Comparison of ENCODE assay signal across 11 cellular contexts in the genomic region with DNA sequence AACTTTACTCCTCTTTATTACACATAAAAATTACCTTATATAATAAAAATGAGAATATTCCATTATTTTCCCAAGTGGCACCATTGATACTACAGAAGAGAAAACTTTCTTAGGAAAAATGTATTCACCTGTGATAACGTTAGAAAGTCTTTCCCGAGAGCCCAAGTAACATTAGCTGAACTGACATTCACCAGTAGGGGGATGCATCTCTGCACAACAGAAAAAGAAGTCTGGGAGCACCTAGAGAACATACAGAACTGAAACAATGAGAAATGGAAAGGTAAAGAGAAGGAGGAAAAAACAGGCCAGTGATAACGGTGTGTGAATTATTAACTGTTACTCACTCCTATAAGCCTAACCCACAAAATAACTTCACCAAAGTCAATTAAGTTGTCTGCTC.
DNase-seq lines count a peak whose midpoint lies in the region; ATAC-seq, FAIRE-seq and TF ChIP-seq lines count a peak whose summit lies in the region.
"Had no signal": no experiment of that assay in that cellular context is flagged by ENCODE, and none has a peak within 500 bp of the region (broad histone marks: within the 10 kb centered on the region; RNA-seq: fewer than 3 reads in every experiment).

No MANE protein-coding gene starts in this region.

- no peak overlapping the region for H3K27ac Mint-ChIP-seq in Calu3 (ENCODE audit: unreplicated experiment)
- no peak overlapping the region for H3K27ac Mint-ChIP-seq in glutamatergic neuron (ENCODE audit: unreplicated experiment)
- H3K27ac Mint-ChIP-seq in activated T-helper 2 cell treated with anti-CD3 and anti-CD28 coated beads, Interferon-gamma antibody, Interleukin-2, Interleukin-4, amounts not matched to agents 10 μg/mL and 5 μg/mL and 100 μg/mL, durations not matched to agents 14 hours and 24 hours and 36 hours: no peak overlapping the region
- H3K27ac Mint-ChIP-seq: stimulated activated memory B cell treated with anti-CD40 and anti-IgM and Interleukin-4, amounts not matched to agents 10 μg/mL and 1 μg/mL and 100 μg/mL, for 72 hours had no signal

- no peak for FAIRE-seq in GM12891 (lab: Jason Lieb, UNC)

- H3K4me1 Mint-ChIP-seq in Calu3 (ENCODE audit: low read depth, unreplicated experiment) (no peaks in the 10 kb centered on the region), glutamatergic neuron (ENCODE audit: low read depth, unreplicated experiment) (peaks cover 5% of the 10 kb centered on the region)
- no peaks in the 10 kb centered on the region for H3K4me1 Mint-ChIP-seq in activated T-helper 2 cell treated with anti-CD3 and anti-CD28 coated beads, Interferon-gamma antibody, Interleukin-2, Interleukin-4, amounts not matched to agents 10 μg/mL and 5 μg/mL and 100 μg/mL, durations not matched to agents 14 hours and 24 hours and 36 hours (ENCODE audit: low read depth)
- H3K4me1 Mint-ChIP-seq: stimulated activated memory B cell treated with anti-CD40 and anti-IgM and Interleukin-4, amounts not matched to agents 10 μg/mL and 1 μg/mL and 100 μg/mL, for 72 hours had no signal

- no peak for TF ChIP-seq CTCF in Calu3 (IDR thresholded peaks at IDR 0.05; ENCODE audit: unreplicated experiment)
- peak; percentile 64 for TF ChIP-seq CTCF in glutamatergic neuron (IDR thresholded peaks at IDR 0.05; ENCODE audit: partially characterized antibody, unreplicated experiment)

- no TSS peak for BruUV-seq in Calu3 (replicated peaks; lab: Mats Ljungman, UMichigan)

- in situ Hi-C loops in SK-MEL-5 (cut with HindIII; ENCODE audit: low pct_unique_long_range_greater_than_20kb, low sequenced_read_pairs): no loop called here

- intact Hi-C loops in Calu3 (cut with micrococcal nuclease; ENCODE audit: unreplicated experiment): loop anchor here (10.0 kb wide), 1 partner anchor 203 kb away; no protein-coding TSS in a partner anchor
- intact Hi-C loops in activated T-helper 2 cell treated with anti-CD3 and anti-CD28 coated beads, Interferon-gamma antibody, Interleukin-2, Interleukin-4, amounts not matched to agents 10 μg/mL and 5 μg/mL and 100 μg/mL, durations not matched to agents 14 hours and 24 hours and 36 hours (cut with micrococcal nuclease): no loop called here

- CTCF ChIA-PET in Calu3 (lab: Charles Lee): no interaction called here
- CTCF ChIA-PET in HEK293T (lab: Yijun Ruan, JAX): no interaction called here

- DNase-seq in Calu3: peak; percentile 12
- DNase-seq in HEK293T (ENCODE audit: extremely low spot score): peak; percentile 27
- peak; percentile 50 for DNase-seq in SK-MEL-5 (ENCODE audit: low read depth, low spot score)
- DNase-seq in glutamatergic neuron: no peak
- no peak for DNase-seq in activated T-helper 2 cell treated with anti-CD3 and anti-CD28 coated beads, Interferon-gamma antibody, Interleukin-2, Interleukin-4, amounts not matched to agents 10 μg/mL and 5 μg/mL and 100 μg/mL, durations not matched to agents 14 hours and 24 hours and 36 hours (ENCODE audit: low spot score)
- DNase-seq in GM12891 (ENCODE audit: insufficient read length, low spot score): no peak
- DNase-seq: activated CD4-positive, alpha-beta T cell treated with anti-CD3 and anti-CD28 coated beads for 1 hour; central memory CD4-positive, alpha-beta T cell had no signal

- ATAC-seq in HG03135 (IDR thresholded peaks at IDR 0.05; ENCODE audit: unreplicated experiment) (no peak), GM21423 (IDR thresholded peaks at IDR 0.05; ENCODE audit: unreplicated experiment) (no peak)
- ATAC-seq: stimulated activated memory B cell treated with anti-CD40 and anti-IgM and Interleukin-4, amounts not matched to agents 10 μg/mL and 1 μg/mL and 100 μg/mL, for 72 hours had no signal

- H3K9me3 Mint-ChIP-seq in Calu3 (ENCODE audit: low read depth, unreplicated experiment) (no peaks in the 10 kb centered on the region), glutamatergic neuron (ENCODE audit: unreplicated experiment) (no peaks in the 10 kb centered on the region)
- H3K9me3 Mint-ChIP-seq in activated T-helper 2 cell treated with anti-CD3 and anti-CD28 coated beads, Interferon-gamma antibody, Interleukin-2, Interleukin-4, amounts not matched to agents 10 μg/mL and 5 μg/mL and 100 μg/mL, durations not matched to agents 14 hours and 24 hours and 36 hours: no peaks in the 10 kb centered on the region

- H3K4me3 Mint-ChIP-seq in Calu3 (ENCODE audit: low read depth, unreplicated experiment): no peak overlapping the region
- H3K4me3 Mint-ChIP-seq in glutamatergic neuron (ENCODE audit: unreplicated experiment): no peak overlapping the region
- H3K4me3 Mint-ChIP-seq in activated T-helper 2 cell treated with anti-CD3 and anti-CD28 coated beads, Interferon-gamma antibody, Interleukin-2, Interleukin-4, amounts not matched to agents 10 μg/mL and 5 μg/mL and 100 μg/mL, durations not matched to agents 14 hours and 24 hours and 36 hours (ENCODE audit: low read depth): no peak overlapping the region
- H3K4me3 Mint-ChIP-seq: stimulated activated memory B cell treated with anti-CD40 and anti-IgM and Interleukin-4, amounts not matched to agents 10 μg/mL and 1 μg/mL and 100 μg/mL, for 72 hours had no signal

- POLR2A ChIA-PET in HEK293T (lab: Yijun Ruan, JAX): no interaction called here

- no peaks in the 10 kb centered on the region for H3K36me3 Mint-ChIP-seq in Calu3 (ENCODE audit: insufficient read depth, unreplicated experiment)
- H3K36me3 Mint-ChIP-seq in glutamatergic neuron (ENCODE audit: unreplicated experiment): no peaks in the 10 kb centered on the region
- H3K36me3 Mint-ChIP-seq in activated T-helper 2 cell treated with anti-CD3 and anti-CD28 coated beads, Interferon-gamma antibody, Interleukin-2, Interleukin-4, amounts not matched to agents 10 μg/mL and 5 μg/mL and 100 μg/mL, durations not matched to agents 14 hours and 24 hours and 36 hours (ENCODE audit: low read depth): no peaks in the 10 kb centered on the region
- H3K36me3 Mint-ChIP-seq: stimulated activated memory B cell treated with anti-CD40 and anti-IgM and Interleukin-4, amounts not matched to agents 10 μg/mL and 1 μg/mL and 100 μg/mL, for 72 hours had no signal

- H3K27me3 Mint-ChIP-seq in Calu3 (ENCODE audit: unreplicated experiment): no peaks in the 10 kb centered on the region
- peaks cover 2% of the 10 kb centered on the region for H3K27me3 Mint-ChIP-seq in glutamatergic neuron (ENCODE audit: unreplicated experiment)
- H3K27me3 Mint-ChIP-seq in activated T-helper 2 cell treated with anti-CD3 and anti-CD28 coated beads, Interferon-gamma antibody, Interleukin-2, Interleukin-4, amounts not matched to agents 10 μg/mL and 5 μg/mL and 100 μg/mL, durations not matched to agents 14 hours and 24 hours and 36 hours (ENCODE audit: low read depth): no peaks in the 10 kb centered on the region
- H3K27me3 Mint-ChIP-seq: stimulated activated memory B cell treated with anti-CD40 and anti-IgM and Interleukin-4, amounts not matched to agents 10 μg/mL and 1 μg/mL and 100 μg/mL, for 72 hours had no signal

- TF ChIP-seq POLR2A in GM12891 (IDR thresholded peaks at IDR 0.05; ENCODE audit: low read depth, low read length): no peak

TF ChIP-seq in HEK293T, 16 proteins besides CTCF, POLR2A, EP300 and RAD21:
- TF ChIP-seq ZNF384 (IDR thresholded peaks at IDR 0.05) (no peak), CTBP1 (IDR thresholded peaks at IDR 0.05; ENCODE audit: borderline replicate concordance) (no peak), BHLHE40 (IDR thresholded peaks at IDR 0.05; ENCODE audit: borderline replicate concordance) (no peak), NFRKB (IDR thresholded peaks at IDR 0.05) (no peak), SP1 (IDR thresholded peaks at IDR 0.05) (no peak)
- TF ChIP-seq, protein P1, sequence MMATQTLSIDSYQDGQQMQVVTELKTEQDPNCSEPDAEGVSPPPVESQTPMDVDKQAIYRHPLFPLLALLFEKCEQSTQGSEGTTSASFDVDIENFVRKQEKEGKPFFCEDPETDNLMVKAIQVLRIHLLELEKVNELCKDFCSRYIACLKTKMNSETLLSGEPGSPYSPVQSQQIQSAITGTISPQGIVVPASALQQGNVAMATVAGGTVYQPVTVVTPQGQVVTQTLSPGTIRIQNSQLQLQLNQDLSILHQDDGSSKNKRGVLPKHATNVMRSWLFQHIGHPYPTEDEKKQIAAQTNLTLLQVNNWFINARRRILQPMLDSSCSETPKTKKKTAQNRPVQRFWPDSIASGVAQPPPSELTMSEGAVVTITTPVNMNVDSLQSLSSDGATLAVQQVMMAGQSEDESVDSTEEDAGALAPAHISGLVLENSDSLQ (IDR thresholded peaks at IDR 0.05): no peak

TF ChIP-seq in GM12891, 5 proteins besides CTCF, POLR2A, EP300 and RAD21:
- TF ChIP-seq SPI1 (IDR thresholded peaks at IDR 0.05; ENCODE audit: low read depth, low read length) (no peak), PAX5 (IDR thresholded peaks at IDR 0.05; ENCODE audit: insufficient read depth, low read length, severe bottlenecking) (no peak), POLR2AphosphoS5 (IDR thresholded peaks at IDR 0.05; ENCODE audit: low read depth, low read length) (no peak), POU2F2 (IDR thresholded peaks at IDR 0.05; ENCODE audit: low read depth, low read length) (no peak), TAF1 (IDR thresholded peaks at IDR 0.05; ENCODE audit: low read depth, low read length) (no peak)

Comparison
In these comparisons a context has a peak if more than half of its experiments do, and no peak if none do; other contexts are left out.
1. DNase-seq: peak in Calu3 (single experiment), HEK293T (single experiment) and SK-MEL-5 (single experiment); none in glutamatergic neuron (single experiment), activated T-helper 2 cell treated with anti-CD3 and anti-CD28 coated beads, Interferon-gamma antibody, Interleukin-2, Interleukin-4, amounts not matched to agents 10 μg/mL and 5 μg/mL and 100 μg/mL, durations not matched to agents 14 hours and 24 hours and 36 hours (single experiment) and GM12891 (single experiment).